1 cellular context compared by ENCODE assay signal in the genomic region with DNA sequence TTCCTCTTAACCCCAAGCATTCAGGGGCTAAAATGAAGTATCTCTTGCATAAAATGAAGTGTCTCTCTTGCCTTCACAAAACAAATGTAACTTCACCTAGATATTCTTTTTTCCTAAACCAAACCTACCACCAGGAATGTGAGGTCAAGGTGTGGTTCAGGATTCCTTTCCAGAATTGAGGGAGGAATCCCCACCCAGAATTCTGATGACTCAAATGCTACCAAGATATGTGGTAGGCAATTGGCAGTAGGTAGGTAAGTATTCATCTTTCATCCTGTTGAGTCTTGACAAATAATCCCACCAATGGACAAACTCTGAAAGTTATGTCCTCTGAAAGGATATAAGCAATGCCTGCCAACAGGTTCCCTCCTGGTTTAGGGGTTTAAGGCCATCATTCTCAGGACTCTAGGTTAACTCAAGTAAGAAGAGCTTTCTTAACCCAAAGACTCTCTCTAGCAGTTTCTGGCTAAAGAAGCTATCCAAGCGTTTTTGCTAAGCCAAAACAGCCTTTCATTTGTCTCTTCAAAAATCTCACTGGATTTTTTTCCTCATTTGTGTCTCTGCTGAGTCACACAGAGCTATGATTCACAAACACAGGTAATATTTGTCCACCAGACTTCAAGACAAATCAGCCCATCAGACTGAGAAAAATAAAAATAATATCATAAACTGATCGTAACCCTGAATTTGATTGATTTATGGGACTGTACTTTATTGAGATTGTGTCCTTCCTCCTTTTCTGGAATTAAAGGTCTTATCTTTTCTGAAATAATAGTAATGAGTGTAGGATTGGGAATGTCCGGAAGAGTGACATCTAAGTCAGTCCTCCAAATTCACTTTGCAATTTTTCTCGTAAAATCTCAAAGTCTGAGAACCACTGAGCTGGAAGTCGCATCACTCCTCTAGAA.
TF ChIP-seq lines count a peak whose summit lies in the region.

No MANE protein-coding gene starts in this region.

TF ChIP-seq in A549, 52 proteins besides CTCF, POLR2A, EP300 and RAD21:
- TF ChIP-seq, protein P1, sequence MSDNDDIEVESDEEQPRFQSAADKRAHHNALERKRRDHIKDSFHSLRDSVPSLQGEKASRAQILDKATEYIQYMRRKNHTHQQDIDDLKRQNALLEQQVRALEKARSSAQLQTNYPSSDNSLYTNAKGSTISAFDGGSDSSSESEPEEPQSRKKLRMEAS (IDR thresholded peaks at IDR 0.05) = no peak
- TF ChIP-seq FOSL2 (IDR thresholded peaks at IDR 0.05) (no peak), FOSL2 (CRISPR knock-in tag; IDR thresholded peaks at IDR 0.05) (peak; percentile 13; the same call in 1 of the 2 replicates), JUNB (IDR thresholded peaks at IDR 0.05) (0 out of 2 replicates have a peak, but pooled peaks have one; percentile 11), SREBF2 (IDR thresholded peaks at IDR 0.05) (no peak)
